7 cellular contexts compared by ENCODE assay signal in the genomic region with DNA sequence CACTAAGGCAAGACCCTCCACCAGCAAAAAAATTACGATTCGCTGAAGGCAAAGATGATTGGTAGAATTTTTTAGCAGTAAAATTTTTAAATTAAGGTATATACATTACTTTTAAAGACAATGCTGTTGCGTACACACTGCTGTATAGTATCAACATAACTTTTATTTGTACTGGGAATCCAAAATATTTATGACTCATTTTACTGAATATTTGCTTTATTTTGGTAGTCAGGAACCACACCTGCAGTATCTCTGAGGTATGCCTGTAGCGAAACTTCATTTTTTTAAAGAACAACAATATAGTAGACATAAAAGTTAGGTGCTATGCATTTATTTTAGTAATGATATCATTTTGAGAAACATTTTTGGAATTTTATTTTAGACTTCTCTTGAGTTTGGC.
"Had no signal": no experiment of that assay in that cellular context is flagged by ENCODE, and none has a peak within 500 bp of the region (broad histone marks: within the 10 kb centered on the region; RNA-seq: fewer than 3 reads in every experiment).

No MANE protein-coding gene starts in this region.

- FAIRE-seq: HepG2, HTR-8/SVneo, K562 had no signal

- H3K27me3 Mint-ChIP-seq: IgD-negative memory B cell had no signal

- H3K4me3 ChIP-seq: K562 had no signal

- ATAC-seq: HepG2, K562 had no signal

- DNase-seq: IMR-90, KBM-7 had no signal

- H3K27ac ChIP-seq: HL-60 had no signal
